1 cellular context compared by ENCODE assay signal in genomic region chr16:12214509-12214908, GRCh38.
TF ChIP-seq lines count a peak whose summit lies in the region.

No MANE protein-coding gene starts in this region.

TF ChIP-seq in SK-N-SH, 30 proteins besides CTCF, POLR2A, EP300 and RAD21 (continued from another document):
- TF ChIP-seq PBX3 (IDR thresholded peaks at IDR 0.05) = no peak
- TF ChIP-seq SIN3A (IDR thresholded peaks at IDR 0.05; ENCODE audit: borderline replicate concordance, low read depth, low read length) = no peak
- TF ChIP-seq USF1 (IDR thresholded peaks at IDR 0.05; ENCODE audit: borderline replicate concordance, low read depth) = no peak
- no peak for TF ChIP-seq ZBTB33 (IDR thresholded peaks at IDR 0.05; ENCODE audit: borderline replicate concordance, low read depth)
- TF ChIP-seq GABPA (IDR thresholded peaks at IDR 0.05; ENCODE audit: low read depth) = no peak
- TF ChIP-seq EZH2phosphoT487 (IDR thresholded peaks at IDR 0.05; ENCODE audit: borderline replicate concordance, low read depth) = no peak
- no peak for TF ChIP-seq NRF1 (IDR thresholded peaks at IDR 0.05; ENCODE audit: low read depth, low read length)
- TF ChIP-seq USF2 (IDR thresholded peaks at IDR 0.05; ENCODE audit: borderline replicate concordance, low read depth, low read length) = no peak
- TF ChIP-seq FOXM1 (IDR thresholded peaks at IDR 0.05; ENCODE audit: low read depth) = no peak
